ENCODE assay signal across 9 cellular contexts in the genomic region with DNA sequence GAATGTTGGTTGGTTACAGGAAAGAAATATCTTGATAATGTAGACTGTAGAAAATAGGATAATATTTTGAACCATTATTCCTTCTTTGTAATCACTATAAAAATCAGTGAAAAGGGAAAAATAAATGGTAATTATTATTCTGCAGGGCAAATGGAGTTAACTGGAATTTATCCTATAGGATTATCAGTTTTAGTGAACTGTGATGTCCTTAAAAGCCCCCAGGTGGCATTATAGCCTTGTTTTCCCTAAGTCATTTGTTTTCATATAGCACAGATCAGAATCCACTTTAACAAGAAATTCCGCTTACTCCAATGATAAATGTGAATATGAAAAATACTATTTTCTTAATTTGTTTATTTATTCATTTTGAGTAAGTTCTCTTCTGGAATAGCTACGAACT. TPM values are rescaled to one million over a fixed set of nuclear protein-coding genes. Genes with fewer than 3 reads are reported as not detected.
DNase-seq lines count a peak whose midpoint lies in the region; ATAC-seq and TF ChIP-seq lines count a peak whose summit lies in the region.
"Had no signal": no experiment of that assay in that cellular context is flagged by ENCODE, and none has a peak within 500 bp of the region (broad histone marks: within the 10 kb centered on the region; RNA-seq: fewer than 3 reads in every experiment).

No MANE protein-coding gene starts in this region.

- DNase-seq in COLO829 (ENCODE audit: low spot score) (peak; percentile 2), H7 (peak; percentile 4), NCI-H82 treated with DMSO at 0.1 percent for 48 hours (lab: John Stamatoyannopoulos, UW; ENCODE audit: unreplicated experiment) (peak; percentile 2), fibroblast of mammary gland (ENCODE audit: low read depth) (peak; percentile 21), NCI-H2196 (lab: John Stamatoyannopoulos, UW; ENCODE audit: unreplicated experiment) (no peak), esophagus muscularis mucosa (ENCODE audit: extremely low spot score) (no peak), NCI-H2196 treated with DMSO at 0.1 percent for 48 hours (lab: John Stamatoyannopoulos, UW; ENCODE audit: unreplicated experiment) (no peak)

- no peak for TF ChIP-seq EP300 in esophagus muscularis mucosa (IDR thresholded peaks at IDR 0.05)

- no peak for TF ChIP-seq POLR2A in esophagus muscularis mucosa (IDR thresholded peaks at IDR 0.05; ENCODE audit: low read depth)

- H3K36me3 ChIP-seq in H7 (replicated peaks; ENCODE audit: control insufficient read depth, insufficient read depth, low read length) (no peaks in the 10 kb centered on the region), esophagus muscularis mucosa (no peaks in the 10 kb centered on the region)

- WGBS in esophagus muscularis mucosa: 67% methylated on average over 2 of the region's 2 CpGs

- H3K4me3 ChIP-seq in H7 (ENCODE audit: insufficient read depth, low read depth, low read length): no peak overlapping the region
- H3K4me3 ChIP-seq in fibroblast of mammary gland (ENCODE audit: control insufficient read depth, low read depth, low read length): no peak overlapping the region
- no peak overlapping the region for H3K4me3 ChIP-seq in esophagus muscularis mucosa

- intact Hi-C loops in esophagus muscularis mucosa (cut with DNase I): no loop called here

- no peak overlapping the region for H3K27ac ChIP-seq in esophagus muscularis mucosa (replicated peaks in 1 of 4)
- H3K27ac ChIP-seq: HL-60 had no signal

- no peak for ATAC-seq in HG03135 (IDR thresholded peaks at IDR 0.05; ENCODE audit: unreplicated experiment)

- H3K27me3 ChIP-seq in H7 (ENCODE audit: control insufficient read depth, insufficient read depth, low read length) (no peaks in the 10 kb centered on the region), esophagus muscularis mucosa (no peaks in the 10 kb centered on the region)

- no peaks in the 10 kb centered on the region for H3K4me1 ChIP-seq in esophagus muscularis mucosa

- H3K9me3 ChIP-seq in esophagus muscularis mucosa: no peaks in the 10 kb centered on the region

- peak; percentile 25 for TF ChIP-seq CTCF in fibroblast of mammary gland (conservative IDR thresholded peaks at IDR 0.05; ENCODE audit: control insufficient read depth, insufficient read depth, low read depth, low read length)
- TF ChIP-seq CTCF in esophagus muscularis mucosa (IDR thresholded peaks at IDR 0.05): peak in 1 of 3 experiments; percentile 5

RNA-seq across cellular contexts. Expression of a gene that starts 26.2 kb away (rescaled TPM):
- total RNA-seq in H7 (2014; rRNA removed; shearing (Covaris generic)): 53.1 and 64.9 TPM in 2 replicates
- total RNA-seq in esophagus muscularis mucosa: 10 to 100 TPM; 18.8 to 56.1 (median 33.2) TPM

Comparison
In these comparisons a context has a peak if more than half of its experiments do, and no peak if none do; other contexts are left out.
1. DNase-seq: peak in COLO829 (single experiment), H7 (single experiment), NCI-H82 treated with DMSO at 0.1 percent for 48 hours (single experiment) and fibroblast of mammary gland (single experiment); none in NCI-H2196 (single experiment), esophagus muscularis mucosa (single experiment) and NCI-H2196 treated with DMSO at 0.1 percent for 48 hours (single experiment).